In the genomic region with DNA sequence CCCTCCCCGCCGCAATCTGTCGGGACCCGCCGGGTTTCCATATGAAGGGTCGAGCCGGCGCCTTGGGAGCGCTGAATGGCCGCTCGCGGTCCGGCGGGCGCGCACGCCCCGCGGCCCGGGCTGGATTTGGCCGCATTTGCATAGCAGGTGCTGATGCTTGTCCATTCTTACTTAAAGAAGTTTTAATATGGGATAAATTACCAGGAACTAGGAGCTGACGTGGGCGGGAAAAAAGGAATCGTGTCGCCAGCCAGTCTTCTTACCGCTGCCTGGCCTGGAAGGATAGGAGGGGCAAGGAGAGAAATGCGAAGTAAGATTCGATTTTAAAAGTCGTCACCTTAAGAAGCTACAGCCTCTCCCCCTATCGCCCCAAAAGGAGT, we compare ENCODE assay signal across 9 cellular contexts. TPM values are rescaled to one million over a fixed set of nuclear protein-coding genes. Genes with fewer than 3 reads are reported as not detected.
A peak's percentile ranks its signal among the peaks of the same experiment; 100 is the strongest.
DNase-seq lines count a peak whose midpoint lies in the region; ATAC-seq and TF ChIP-seq lines count a peak whose summit lies in the region.
"Had no signal": no experiment of that assay in that cellular context is flagged by ENCODE, and none has a peak within 500 bp of the region (broad histone marks: within the 10 kb centered on the region; RNA-seq: fewer than 3 reads in every experiment).

No MANE protein-coding gene starts in this region.

- no peak overlapping the region for H3K27ac Mint-ChIP-seq in activated T-helper 17 cell treated with anti-CD3 and anti-CD28 coated beads, Interleukin-2, amount 50 U/mL, for 72 hours
- H3K27ac Mint-ChIP-seq in immature natural killer cell, result peak overlapping the region in 1 of 6 donors; percentile 86

- H3K9ac ChIP-seq in smooth muscle cell (ENCODE audit: low read depth), result peak overlapping the region; percentile 70

- H3K4me3 Mint-ChIP-seq in activated T-helper 17 cell treated with anti-CD3 and anti-CD28 coated beads, Interleukin-2, amount 50 U/mL, for 72 hours, result peak overlapping the region; percentile 83
- peak overlapping the region; percentile 93 to 100 (median 96) for H3K4me3 Mint-ChIP-seq in immature natural killer cell

- H3K4me1 ChIP-seq in smooth muscle cell (ENCODE audit: low read depth), result peaks cover 31% of the 10 kb centered on the region

- peak overlapping the region; percentile 9 for H2AFZ ChIP-seq in smooth muscle cell (ENCODE audit: low read depth)

- peaks cover 6% of the 10 kb centered on the region for H3K4me1 Mint-ChIP-seq in activated T-helper 17 cell treated with anti-CD3 and anti-CD28 coated beads, Interleukin-2, amount 50 U/mL, for 72 hours
- peaks cover 12 to 20% of the 10 kb centered on the region in 2 donors for H3K4me1 Mint-ChIP-seq in immature natural killer cell

- under 1% methylated on average over 30 of the region's 30 CpGs for WGBS in smooth muscle cell (ENCODE audit: low lambda C conversion rate)

- no peak for TF ChIP-seq CTCF in smooth muscle cell (IDR thresholded peaks at IDR 0.05; ENCODE audit: borderline replicate concordance, insufficient read depth, poor library complexity, severe bottlenecking)

- peak overlapping the region; percentile 62 for H3K4me3 ChIP-seq in smooth muscle cell

- H3F3A ChIP-seq in smooth muscle cell (ENCODE audit: low read depth), result peaks cover 7% of the 10 kb centered on the region

- H3K4me2 ChIP-seq in smooth muscle cell, result peak overlapping the region; percentile 96

- no peaks in the 10 kb centered on the region for H3K79me2 ChIP-seq in smooth muscle cell (ENCODE audit: low read depth)

- H4K20me1 ChIP-seq in smooth muscle cell (ENCODE audit: low read depth), result no peaks in the 10 kb centered on the region

- H3K36me3 Mint-ChIP-seq in activated T-helper 17 cell treated with anti-CD3 and anti-CD28 coated beads, Interleukin-2, amount 50 U/mL, for 72 hours (ENCODE audit: low read depth), result no peaks in the 10 kb centered on the region
- peaks cover 0 to 7% (median 0%) of the 10 kb centered on the region in 3 donors for H3K36me3 Mint-ChIP-seq in immature natural killer cell

- DNase-seq in immature natural killer cell (no peak), smooth muscle cell (lab: John Stamatoyannopoulos, UW; ENCODE audit: unreplicated experiment) (no peak), mesenteric fat pad (ENCODE audit: low spot score) (no peak), midbrain (lab: John Stamatoyannopoulos, UW) (no peak)
- DNase-seq: activated CD8-positive, alpha-beta memory T cell treated with anti-CD3 and anti-CD28 coated beads for 24 hours; NCI-H446 had no signal

- peak overlapping the region; percentile 75 for H3K27ac ChIP-seq in smooth muscle cell (ENCODE audit: low read depth)

- ATAC-seq in GM19467 (IDR thresholded peaks at IDR 0.05; ENCODE audit: unreplicated experiment) (peak; percentile 15), GM18505 (IDR thresholded peaks at IDR 0.05; ENCODE audit: unreplicated experiment) (no peak)
- ATAC-seq in activated T-helper 17 cell treated with anti-CD3 and anti-CD28 coated beads, Interleukin-2, amount 50 U/mL, for 72 hours (replicated peaks), result no peak

- peaks cover 95% of the 10 kb centered on the region for H3K27me3 ChIP-seq in smooth muscle cell (ENCODE audit: low read depth)

- H3K9me3 Mint-ChIP-seq in activated T-helper 17 cell treated with anti-CD3 and anti-CD28 coated beads, Interleukin-2, amount 50 U/mL, for 72 hours, result no peaks in the 10 kb centered on the region
- H3K9me3 Mint-ChIP-seq in immature natural killer cell, result no peaks in the 10 kb centered on the region

- no peaks in the 10 kb centered on the region for H3K36me3 ChIP-seq in smooth muscle cell (ENCODE audit: low read depth)

- no peaks in the 10 kb centered on the region for H3K9me3 ChIP-seq in smooth muscle cell (replicated peaks; ENCODE audit: low read depth)

- no peak for TF ChIP-seq POLR2A in GM18505 (IDR thresholded peaks at IDR 0.05; ENCODE audit: borderline replicate concordance, extremely low read depth, insufficient read depth, insufficient read length)

- peaks cover 62% of the 10 kb centered on the region for H3K27me3 Mint-ChIP-seq in activated T-helper 17 cell treated with anti-CD3 and anti-CD28 coated beads, Interleukin-2, amount 50 U/mL, for 72 hours
- peaks cover 15 to 21% (median 17%) of the 10 kb centered on the region in 3 donors for H3K27me3 Mint-ChIP-seq in immature natural killer cell (ENCODE audit: low read depth in 3 of 3)

RNA-seq across cellular contexts. Expression of a gene that starts 8.9 kb away (rescaled TPM):
- not detected for total RNA-seq in activated T-helper 17 cell treated with anti-CD3 and anti-CD28 coated beads, Interleukin-2, amount 50 U/mL, for 72 hours
- polyA plus RNA-seq in immature natural killer cell, result not detected
- not detected in 2 replicates for total RNA-seq in smooth muscle cell
- not detected in 2 replicates for polyA plus RNA-seq in smooth muscle cell
- not detected for total RNA-seq in mesenteric fat pad

RNA-seq across cellular contexts. Expression of a gene that starts 34.1 kb away (rescaled TPM):
- total RNA-seq in activated T-helper 17 cell treated with anti-CD3 and anti-CD28 coated beads, Interleukin-2, amount 50 U/mL, for 72 hours, result not detected
- not detected for polyA plus RNA-seq in immature natural killer cell
- 589 and 667 TPM in 2 replicates for total RNA-seq in smooth muscle cell
- 1,209 and 1,397 TPM in 2 replicates for polyA plus RNA-seq in smooth muscle cell
- 26.6 TPM for total RNA-seq in mesenteric fat pad

Comparison
In these comparisons a context has a peak if more than half of its experiments do, and no peak if none do; other contexts are left out.
1. RNA of a gene that starts 34.1 kb away (total RNA-seq): 589 to 667 TPM in smooth muscle cell and 26.6 TPM in mesenteric fat pad (single experiment); not detected in activated T-helper 17 cell treated with anti-CD3 and anti-CD28 coated beads, Interleukin-2, amount 50 U/mL, for 72 hours; every median in the first group is over 10 times any median in the second.